In the genomic region with DNA sequence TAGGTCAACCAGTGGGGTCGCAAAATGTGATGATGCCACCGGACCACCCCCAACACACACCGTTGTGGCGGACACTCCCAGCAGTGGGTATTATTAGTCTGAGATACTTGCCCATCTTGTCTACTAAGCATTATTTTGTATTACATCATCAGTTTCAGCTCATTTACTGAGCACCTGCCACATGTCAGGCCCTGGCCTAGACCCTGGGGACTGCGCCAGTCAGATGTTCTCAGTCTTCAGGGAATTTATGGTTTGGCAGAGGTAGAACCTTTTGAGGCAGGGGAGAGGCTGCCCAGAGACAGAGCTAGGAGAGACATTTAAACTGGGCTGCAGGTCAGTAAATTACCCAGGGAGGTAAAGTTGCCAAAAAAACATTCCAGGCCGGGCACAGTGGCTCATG, we compare ENCODE assay signal across 2 cellular contexts.
TF ChIP-seq lines count a peak whose summit lies in the region.

No MANE protein-coding gene starts in this region.

TF ChIP-seq in A549, 52 proteins besides CTCF, POLR2A, EP300 and RAD21:
- TF ChIP-seq MAFK (IDR thresholded peaks at IDR 0.05; ENCODE audit: partially characterized antibody) (peak; percentile 44), NPAS2 (CRISPR knock-in tag; IDR thresholded peaks at IDR 0.05; ENCODE audit: borderline replicate concordance) (no peak)

TF ChIP-seq in GM12878, 131 proteins besides CTCF, POLR2A, EP300 and RAD21:
- no peak for TF ChIP-seq CHD4 (IDR thresholded peaks at IDR 0.05)
- no peak for TF ChIP-seq HDGF (IDR thresholded peaks at IDR 0.05)
TF ChIP-seq in GM12878: peak in this region for 0.
